ENCODE assay signal across 11 cellular contexts in the genomic region with DNA sequence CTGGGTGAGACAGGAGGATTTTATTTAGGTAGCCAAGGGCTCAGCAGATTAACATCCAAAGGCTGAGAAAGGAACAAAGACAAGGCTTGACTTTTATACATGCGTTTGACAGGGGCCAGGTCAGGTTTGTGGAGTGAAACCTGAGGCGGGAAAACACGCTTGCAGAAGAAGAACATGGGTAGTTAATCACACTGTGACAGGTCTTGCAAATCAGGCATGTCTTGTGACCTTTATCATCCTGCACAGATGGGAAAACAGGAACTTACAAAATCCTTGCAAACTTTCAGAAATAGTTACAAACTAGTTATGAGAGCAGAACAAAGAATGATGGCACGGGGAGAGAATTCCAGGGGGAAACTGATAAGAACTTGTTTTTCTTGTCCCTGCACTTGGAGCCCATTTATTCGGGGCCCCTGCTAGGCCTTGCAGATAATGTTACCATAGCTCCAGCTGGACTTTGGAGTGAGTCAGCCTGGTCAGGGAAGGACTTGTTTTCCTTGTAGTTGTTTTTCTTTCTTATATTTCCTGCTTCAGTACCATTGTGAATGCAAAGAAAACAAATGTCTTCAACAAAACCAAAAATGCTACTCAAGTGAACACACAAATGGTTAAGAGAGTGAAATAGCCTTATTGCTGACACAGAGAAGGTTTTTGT.
DNase-seq lines count a peak whose midpoint lies in the region; ATAC-seq, FAIRE-seq and TF ChIP-seq lines count a peak whose summit lies in the region.
"Had no signal": no experiment of that assay in that cellular context is flagged by ENCODE, and none has a peak within 500 bp of the region (broad histone marks: within the 10 kb centered on the region; RNA-seq: fewer than 3 reads in every experiment).

No MANE protein-coding gene starts in this region.

- FAIRE-seq in endothelial cell of umbilical vein (lab: Jason Lieb, UNC), result peak; percentile 89

- DNase-seq in GM04503 (ENCODE audit: low read depth) (peak; percentile 1), OCI-M2 (lab: John Stamatoyannopoulos, UW; ENCODE audit: unreplicated experiment) (peak; percentile 31), endothelial cell of umbilical vein (ENCODE audit: low read depth, low spot score) (peak; percentile 100), nephron progenitor cell (peak; percentile 12), neural progenitor cell (ENCODE audit: low spot score) (no peak)
- DNase-seq: activated gamma-delta T cell, NCI-H2171, posterior cingulate gyrus had no signal

- intact Hi-C loops in endothelial cell of umbilical vein (cut with micrococcal nuclease), result loop anchor here (1.0 to 2.0 kb wide), 6 partner anchors 372 to 1009 kb away; no protein-coding TSS in a partner anchor

- H3K27me3 ChIP-seq in endothelial cell of umbilical vein (ENCODE audit: control insufficient read depth in 2 of 2, insufficient read depth in 2 of 2, low read length in 2 of 2) (no peaks in the 10 kb centered on the region), neural progenitor cell (no peaks in the 10 kb centered on the region)

- H3K4me3 Mint-ChIP-seq in nephron progenitor cell (peak overlapping the region; percentile 21), neural progenitor cell (no peak overlapping the region)

- no peak overlapping the region for H2AFZ ChIP-seq in endothelial cell of umbilical vein (ENCODE audit: low read depth, low read length)
- H2AFZ ChIP-seq in neural progenitor cell (replicated peaks), result no peak overlapping the region

- peak overlapping the region; percentile 93 for H3K9ac ChIP-seq in endothelial cell of umbilical vein (replicated peaks; ENCODE audit: extremely low read depth, insufficient read depth, low read length)
- no peak overlapping the region for H3K9ac ChIP-seq in neural progenitor cell

- H3K9me3 Mint-ChIP-seq in nephron progenitor cell (peaks cover 30% of the 10 kb centered on the region), neural progenitor cell (no peaks in the 10 kb centered on the region)

- no TSS peak for BruUV-seq in endothelial cell of umbilical vein (replicated peaks; lab: Mats Ljungman, UMichigan)

- H3K4me3 ChIP-seq in endothelial cell of umbilical vein (replicated peaks in 1 of 3; ENCODE audit: insufficient read depth in 1 of 3, low read depth in 1 of 3, low read length in 3 of 3), result peak overlapping the region in 1 of 3 experiments; percentile 5
- no peak overlapping the region for H3K4me3 ChIP-seq in neural progenitor cell

- CTCF ChIA-PET in endothelial cell of umbilical vein (lab: Charles Lee), result interaction anchor here (1.1 to 1.5 kb wide), 4 partner anchors 8 to 1212 kb away, joined by 3 to 4 read pairs (median 3); no protein-coding TSS in a partner anchor

- H3K27me3 Mint-ChIP-seq in nephron progenitor cell (ENCODE audit: low read depth, poor library complexity), result no peaks in the 10 kb centered on the region
- no peaks in the 10 kb centered on the region for H3K27me3 Mint-ChIP-seq in neural progenitor cell (ENCODE audit: insufficient read depth, low read depth)

- H3K36me3 Mint-ChIP-seq in nephron progenitor cell (ENCODE audit: low read depth) (peaks cover 12% of the 10 kb centered on the region), neural progenitor cell (no peaks in the 10 kb centered on the region)

- H3K4me1 ChIP-seq in endothelial cell of umbilical vein (ENCODE audit: control insufficient read depth, extremely low read depth, insufficient read depth, low read length) (peaks cover 47% of the 10 kb centered on the region), neural progenitor cell (no peaks in the 10 kb centered on the region)

- no peaks in the 10 kb centered on the region for H3K36me3 ChIP-seq in endothelial cell of umbilical vein (ENCODE audit: control insufficient read depth in 2 of 2, extremely low read depth in 1 of 2, insufficient read depth in 2 of 2, low read length in 2 of 2)
- no peaks in the 10 kb centered on the region for H3K36me3 ChIP-seq in neural progenitor cell

- ATAC-seq in HG02642 (IDR thresholded peaks at IDR 0.05; ENCODE audit: poor library complexity, unreplicated experiment), result no peak
- no peak for ATAC-seq in HG03025 (IDR thresholded peaks at IDR 0.05; ENCODE audit: low FRiP score, unreplicated experiment)
- ATAC-seq in HG03139 (IDR thresholded peaks at IDR 0.05; ENCODE audit: unreplicated experiment), result no peak

- no peaks in the 10 kb centered on the region for H3K9me1 ChIP-seq in endothelial cell of umbilical vein (replicated peaks; ENCODE audit: control insufficient read depth, extremely low read depth, insufficient read depth, low read length)

- POLR2A ChIA-PET in endothelial cell of umbilical vein (lab: Charles Lee), result no interaction called here

- peak; percentile 82 for TF ChIP-seq POLR2A in endothelial cell of umbilical vein (IDR thresholded peaks at IDR 0.05; ENCODE audit: low read depth, low read length)

- H3K9me3 ChIP-seq in endothelial cell of umbilical vein (replicated peaks; ENCODE audit: control insufficient read depth, insufficient read depth, low read length) (no peaks in the 10 kb centered on the region), neural progenitor cell (ENCODE audit: low read depth) (no peaks in the 10 kb centered on the region)

- H3K27ac ChIP-seq in endothelial cell of umbilical vein (ENCODE audit: insufficient read depth, low read depth, low read length) (peak overlapping the region; percentile 98), neural progenitor cell (no peak overlapping the region)

- H3K27ac Mint-ChIP-seq in nephron progenitor cell, result peak overlapping the region; percentile 98
- H3K27ac Mint-ChIP-seq in neural progenitor cell, result no peak overlapping the region

- H3K4me2 ChIP-seq in endothelial cell of umbilical vein (ENCODE audit: insufficient read depth, low read length), result peak overlapping the region; percentile 74
- H3K4me2 ChIP-seq in neural progenitor cell, result no peak overlapping the region

- H3K4me1 Mint-ChIP-seq in nephron progenitor cell (peaks cover 24% of the 10 kb centered on the region), neural progenitor cell (no peaks in the 10 kb centered on the region)

- TF ChIP-seq CTCF in endothelial cell of umbilical vein (IDR thresholded peaks at IDR 0.05; ENCODE audit: extremely low read depth in 1 of 2, insufficient read depth in 1 of 2, low read depth in 1 of 2, low read length in 2 of 2) (no peak), nephron progenitor cell (IDR thresholded peaks at IDR 0.05) (no peak), neural progenitor cell (IDR thresholded peaks at IDR 0.05) (no peak)

- H3F3A ChIP-seq in neural progenitor cell (ENCODE audit: low read depth), result no peaks in the 10 kb centered on the region

- H4K20me1 ChIP-seq in endothelial cell of umbilical vein (replicated peaks; ENCODE audit: control insufficient read depth, extremely low read depth, insufficient read depth, low read length) (no peaks in the 10 kb centered on the region), neural progenitor cell (ENCODE audit: low read depth) (no peaks in the 10 kb centered on the region)

- no peaks in the 10 kb centered on the region for H3K79me2 ChIP-seq in endothelial cell of umbilical vein (ENCODE audit: control insufficient read depth, insufficient read depth, low read length)
- H3K79me2 ChIP-seq in neural progenitor cell (ENCODE audit: low read depth), result no peaks in the 10 kb centered on the region

- dilution Hi-C loops in endothelial cell of umbilical vein (cut with MboI; ENCODE audit: extremely low pct_ligation_motif_present, low sequenced_read_pairs), result no loop called here

TF ChIP-seq in endothelial cell of umbilical vein, 7 proteins besides CTCF, POLR2A, EP300 and RAD21:
- TF ChIP-seq POLR2AphosphoS5 (IDR thresholded peaks at IDR 0.05; ENCODE audit: insufficient read depth, low read depth, low read length) (peak; percentile 89), EZH2 (IDR thresholded peaks at IDR 0.05; ENCODE audit: borderline replicate concordance, low read depth, low read length, severe bottlenecking) (no peak), MYC (IDR thresholded peaks at IDR 0.05; ENCODE audit: low read depth, low read length) (no peak), FOS (IDR thresholded peaks at IDR 0.05; ENCODE audit: borderline replicate concordance, insufficient read depth, low read length) (peak; percentile 96), JUN (IDR thresholded peaks at IDR 0.05; ENCODE audit: borderline replicate concordance, insufficient read depth, insufficient read length, low read depth) (peak; percentile 87), GATA2 (IDR thresholded peaks at IDR 0.05; ENCODE audit: insufficient read depth, insufficient read length, low read depth, low read length) (peak; percentile 100), MAX (IDR thresholded peaks at IDR 0.05; ENCODE audit: insufficient read depth, insufficient read length) (peak; percentile 54)
